Comparison of ENCODE assay signal across 27 cellular contexts in the genomic region with DNA sequence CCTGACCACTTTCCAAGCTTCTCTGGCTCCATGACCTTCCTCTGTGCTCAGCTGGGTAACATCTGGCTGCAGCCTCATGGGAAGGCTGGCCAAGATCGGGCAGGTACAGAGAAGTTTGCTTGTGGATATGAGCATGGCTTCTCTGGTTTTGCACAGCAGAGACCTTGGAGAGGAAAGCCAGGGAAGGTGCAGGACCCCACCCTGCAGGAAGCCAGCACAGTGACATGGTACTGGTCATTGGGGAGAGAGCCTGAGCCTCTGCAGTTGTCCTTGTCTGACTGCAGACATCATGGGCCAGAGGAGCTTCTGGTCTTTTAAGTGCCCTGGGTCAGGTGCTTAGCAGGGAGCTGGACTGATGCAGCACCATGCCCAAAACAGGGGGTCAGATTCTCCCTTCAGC.
"Had no signal": no experiment of that assay in that cellular context is flagged by ENCODE, and none has a peak within 500 bp of the region (broad histone marks: within the 10 kb centered on the region; RNA-seq: fewer than 3 reads in every experiment).

No MANE protein-coding gene starts in this region.

- H3K9me3 Mint-ChIP-seq: mesothelial cell of epicardium; naive thymus-derived CD4-positive, alpha-beta T cell; natural killer cell treated with Interleukin-12 subunit alpha and Interleukin-12 subunit beta and Interleukin-15 and Interleukin-18, amount 100 ng/mL, for 72 hours; stimulated activated naive B cell treated with anti-CD40 and anti-IgM and Interleukin-4, amounts not matched to agents 10 μg/mL and 1 μg/mL and 100 μg/mL, for 72 hours had no signal

- DNase-seq: kidney; left colon; left lung; lower lobe of right lung; mammary epithelial cell; mesenchymal stem cell; naive thymus-derived CD4-positive, alpha-beta T cell; ovary; retina; right cardiac atrium; stimulated activated CD4-positive, alpha-beta T cell treated with anti-CD3 and anti-CD28 coated beads, Interleukin-12 subunit alpha, Interleukin-12 subunit beta, amount 100 ng/mL, for 4 hours; stimulated activated CD4-positive, alpha-beta T cell treated with anti-CD3 and anti-CD28 coated beads, Interleukin-15, amount 100 ng/mL, for 24 hours; stimulated activated CD4-positive, alpha-beta T cell treated with anti-CD3 and anti-CD28 coated beads, Interleukin-2, amount 100 ng/mL, for 24 hours; stimulated activated CD4-positive, alpha-beta T cell treated with anti-CD3 and anti-CD28 coated beads, Interleukin-4, amount 100 ng/mL, for 1 hour; stimulated activated naive B cell treated with anti-CD40 and anti-IgM and Interleukin-4, amounts not matched to agents 10 μg/mL and 1 μg/mL and 100 μg/mL, for 72 hours; stimulated activated naive CD8-positive, alpha-beta T cell treated with anti-CD3 and anti-CD28 coated beads, Interleukin-15, Interleukin-2, amounts not matched to agents 100 U/mL and 50 U/mL, for 24 hours; stomach; testis; thyroid gland; transverse colon had no signal

- H3K27ac Mint-ChIP-seq: mesothelial cell of epicardium; naive thymus-derived CD4-positive, alpha-beta T cell; natural killer cell treated with Interleukin-12 subunit alpha and Interleukin-12 subunit beta and Interleukin-15 and Interleukin-18, amount 100 ng/mL, for 72 hours; stimulated activated naive B cell treated with anti-CD40 and anti-IgM and Interleukin-4, amounts not matched to agents 10 μg/mL and 1 μg/mL and 100 μg/mL, for 72 hours had no signal

- H3K27ac ChIP-seq: left lung, lower lobe of right lung, ovary, prostate gland, skin epidermis, stomach, testis, thyroid gland, transverse colon, upper lobe of left lung, vagina had no signal

- H3K4me1 ChIP-seq: prostate gland had no signal

- H3K4me3 ChIP-seq: left lung, lower lobe of right lung, ovary, prostate gland, skin epidermis, stomach, testis, thyroid gland, transverse colon, upper lobe of left lung, vagina had no signal

- H3K36me3 ChIP-seq: left lung, lower lobe of right lung, ovary, prostate gland, stomach, thyroid gland, transverse colon, upper lobe of left lung, vagina had no signal

- H3K4me3 Mint-ChIP-seq: mesothelial cell of epicardium; naive thymus-derived CD4-positive, alpha-beta T cell; natural killer cell treated with Interleukin-12 subunit alpha and Interleukin-12 subunit beta and Interleukin-15 and Interleukin-18, amount 100 ng/mL, for 72 hours; stimulated activated naive B cell treated with anti-CD40 and anti-IgM and Interleukin-4, amounts not matched to agents 10 μg/mL and 1 μg/mL and 100 μg/mL, for 72 hours had no signal

- H3K27me3 ChIP-seq: ovary, testis had no signal

- ATAC-seq: left colon; left lung; lower lobe of right lung; naive thymus-derived CD4-positive, alpha-beta T cell; natural killer cell treated with Interleukin-12 subunit alpha and Interleukin-12 subunit beta and Interleukin-15 and Interleukin-18, amount 100 ng/mL, for 72 hours; right cardiac atrium; sciatic nerve; stimulated activated naive B cell treated with anti-CD40 and anti-IgM and Interleukin-4, amounts not matched to agents 10 μg/mL and 1 μg/mL and 100 μg/mL, for 72 hours; stimulated activated naive CD8-positive, alpha-beta T cell treated with anti-CD3 and anti-CD28 coated beads, Interleukin-15, Interleukin-2, amounts not matched to agents 100 U/mL and 50 U/mL, for 24 hours had no signal

- H3K36me3 Mint-ChIP-seq: mesothelial cell of epicardium; natural killer cell treated with Interleukin-12 subunit alpha and Interleukin-12 subunit beta and Interleukin-15 and Interleukin-18, amount 100 ng/mL, for 72 hours; stimulated activated naive B cell treated with anti-CD40 and anti-IgM and Interleukin-4, amounts not matched to agents 10 μg/mL and 1 μg/mL and 100 μg/mL, for 72 hours had no signal

- H3K9me3 ChIP-seq: left lung, lower lobe of right lung, ovary, prostate gland, stomach, testis, thyroid gland, transverse colon, upper lobe of left lung, vagina had no signal
